Comparison of ENCODE assay signal across 20 cellular contexts in the genomic region with DNA sequence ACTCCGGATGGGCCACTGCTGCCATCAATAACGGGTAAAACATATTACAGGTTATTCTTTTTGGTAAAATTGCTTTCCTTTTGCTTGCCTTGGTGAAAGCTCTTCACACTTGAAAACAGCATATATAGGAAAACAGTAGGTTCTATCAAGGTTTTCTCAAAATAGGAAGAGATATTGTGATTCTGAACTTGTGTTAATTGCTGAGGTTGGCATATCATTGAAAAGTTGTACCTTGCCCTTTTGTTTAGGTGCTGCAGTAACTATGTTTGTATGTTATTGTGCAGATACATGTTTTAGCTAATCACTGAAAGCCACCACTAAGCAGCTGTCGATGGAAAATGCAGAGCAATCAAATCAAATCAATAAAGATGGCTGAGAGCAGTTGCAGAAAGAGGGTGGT.
A peak's percentile ranks its signal among the peaks of the same experiment; 100 is the strongest.
DNase-seq lines count a peak whose midpoint lies in the region; ATAC-seq, FAIRE-seq and TF ChIP-seq lines count a peak whose summit lies in the region.
"Had no signal": no experiment of that assay in that cellular context is flagged by ENCODE, and none has a peak within 500 bp of the region (broad histone marks: within the 10 kb centered on the region; RNA-seq: fewer than 3 reads in every experiment).

No MANE protein-coding gene starts in this region.

- H3K27me3 ChIP-seq in IMR-90 (ENCODE audit: control insufficient read depth, insufficient read depth, low read length) (peaks cover 3% of the 10 kb centered on the region), neuronal stem cell (ENCODE audit: control insufficient read depth in 3 of 3, insufficient read depth in 3 of 3, low read depth in 1 of 3, low read length in 3 of 3) (no peaks in the 10 kb centered on the region), trophoblast cell (ENCODE audit: insufficient read depth, low read length) (no peaks in the 10 kb centered on the region)
- H3K27me3 ChIP-seq: BLaER1 treated with 17β-estradiol and CSF1 and Interleukin-3, amounts not matched to agents 10 nM and 100 nM had no signal

- no peak overlapping the region for H4K12ac ChIP-seq in trophoblast cell (ENCODE audit: low read depth, low read length)

- POLR2A ChIA-PET in A549 (lab: Yijun Ruan, JAX): no interaction called here
- POLR2A ChIA-PET in IMR-90 (lab: Charles Lee; ENCODE audit: unreplicated experiment): no interaction called here

- ATAC-seq in A549: no peak
- no peak for ATAC-seq in IMR-90 (ENCODE audit: low read depth)
- ATAC-seq: CD8-positive, alpha-beta T cell; GM12878 had no signal

- H3K4me1 ChIP-seq in A549 (no peaks in the 10 kb centered on the region), IMR-90 (ENCODE audit: control insufficient read depth, insufficient read depth, low read length) (0 out of 2 replicates have a peak, but pooled peaks cover 1% of the 10 kb centered on the region), neuronal stem cell (ENCODE audit: control insufficient read depth in 2 of 2, insufficient read depth in 1 of 2, low read depth in 1 of 2, low read length in 2 of 2) (no peaks in the 10 kb centered on the region), trophoblast cell (ENCODE audit: control insufficient read depth in 1 of 2, insufficient read depth in 2 of 2, low read length in 2 of 2) (no peaks in the 10 kb centered on the region)
- H3K4me1 ChIP-seq: BLaER1 treated with 17β-estradiol and CSF1 and Interleukin-3, amounts not matched to agents 10 nM and 100 nM; Caco-2 had no signal

- H4K8ac ChIP-seq in IMR-90 (ENCODE audit: low read depth in 2 of 2, low read length in 2 of 2) (no peak overlapping the region), neuronal stem cell (ENCODE audit: low read depth, low read length) (no peak overlapping the region), trophoblast cell (ENCODE audit: low read depth, low read length) (no peak overlapping the region)

- CTCF ChIA-PET in A549 (lab: Yijun Ruan, JAX): interaction anchor here (1.1 kb wide), 1 partner anchor 14 kb away, joined by 4 read pairs; no protein-coding TSS in a partner anchor
- CTCF ChIA-PET in IMR-90 (lab: Yijun Ruan, JAX): interaction anchor here (1.5 kb wide), 1 partner anchor 12 kb away, joined by 4 read pairs; no protein-coding TSS in a partner anchor

- H3K27ac ChIP-seq in A549 (no peak overlapping the region), IMR-90 (ENCODE audit: insufficient read depth, low read length) (no peak overlapping the region), neuronal stem cell (replicated peaks; ENCODE audit: low read length) (no peak overlapping the region), trophoblast cell (ENCODE audit: low read depth, low read length) (no peak overlapping the region)
- H3K27ac ChIP-seq: BLaER1 treated with 17β-estradiol and CSF1 and Interleukin-3, amounts not matched to agents 10 nM and 100 nM; C4-2B had no signal

- no peak for TF ChIP-seq RAD21 in A549 (conservative IDR thresholded peaks at IDR 0.05 in 1 of 2, IDR thresholded peaks at IDR 0.05 in 1 of 2)
- TF ChIP-seq RAD21 in IMR-90 (IDR thresholded peaks at IDR 0.05; ENCODE audit: low read length): no peak

- H2AK9ac ChIP-seq in IMR-90 (replicated peaks; ENCODE audit: low read depth, low read length, poor library complexity): no peak overlapping the region

- H2AFZ ChIP-seq in IMR-90 (replicated peaks; ENCODE audit: low read length, poor library complexity) (no peak overlapping the region), neuronal stem cell (ENCODE audit: low read length) (no peak overlapping the region), trophoblast cell (ENCODE audit: insufficient read depth, low read length, poor library complexity) (no peak overlapping the region)

- TF ChIP-seq EP300 in A549 (IDR thresholded peaks at IDR 0.05): no peak

- no peak overlapping the region for H4K5ac ChIP-seq in IMR-90 (ENCODE audit: low read depth, low read length)

- in situ Hi-C loops in IMR-90 (cut with MboI; ENCODE audit: low sequenced_read_pairs) (no loop called here), G401 (cut with HindIII; ENCODE audit: low sequenced_read_pairs) (no loop called here)

- H3K56ac ChIP-seq in IMR-90 (ENCODE audit: extremely low read depth, insufficient read depth, low read length): no peak overlapping the region

- H2BK120ac ChIP-seq in IMR-90 (ENCODE audit: low read depth, low read length): no peak overlapping the region
- no peak overlapping the region for H2BK120ac ChIP-seq in neuronal stem cell (ENCODE audit: low read depth, low read length)
- H2BK120ac ChIP-seq in trophoblast cell (ENCODE audit: insufficient read depth, low read length, poor library complexity): no peak overlapping the region

- H3K9me1 ChIP-seq in IMR-90 (ENCODE audit: insufficient read depth, low read length): no peaks in the 10 kb centered on the region

- H2BK15ac ChIP-seq in IMR-90 (ENCODE audit: low read depth, low read length) (no peak overlapping the region), neuronal stem cell (ENCODE audit: low read length) (no peak overlapping the region)

- H2AK5ac ChIP-seq in IMR-90 (ENCODE audit: low read depth, low read length) (no peak overlapping the region), neuronal stem cell (ENCODE audit: low read depth, low read length) (no peak overlapping the region), trophoblast cell (ENCODE audit: low read length) (no peak overlapping the region)

- TF ChIP-seq POLR2A in A549 (IDR thresholded peaks at IDR 0.05; ENCODE audit: low read length): no peak
- TF ChIP-seq POLR2A in IMR-90 (IDR thresholded peaks at IDR 0.05; ENCODE audit: low read depth, low read length): no peak

- H3K9ac ChIP-seq in IMR-90 (ENCODE audit: low read depth, low read length) (no peak overlapping the region), neuronal stem cell (ENCODE audit: low read depth, low read length, poor library complexity) (peak overlapping the region; percentile 14), trophoblast cell (ENCODE audit: low read length) (no peak overlapping the region)
- H3K9ac ChIP-seq: BLaER1 treated with 17β-estradiol and CSF1 and Interleukin-3, amounts not matched to agents 10 nM and 100 nM had no signal

- peaks cover 11% of the 10 kb centered on the region; the same call in 1 of the 3 replicates for H3K9me3 ChIP-seq in A549
- peaks cover 2% of the 10 kb centered on the region; the same call in 1 of the 2 replicates for H3K9me3 ChIP-seq in IMR-90 (ENCODE audit: control insufficient read depth, insufficient read depth, low read length)
- H3K9me3 ChIP-seq in neuronal stem cell (replicated peaks in 1 of 2; ENCODE audit: control insufficient read depth in 2 of 2, insufficient read depth in 1 of 2, low read depth in 1 of 2, low read length in 2 of 2): peaks cover 3 to 4% of the 10 kb centered on the region in 2 donors
- H3K9me3 ChIP-seq in trophoblast cell (ENCODE audit: insufficient read depth, low read depth, low read length): peaks cover 10% of the 10 kb centered on the region
- H3K9me3 ChIP-seq: Caco-2 had no signal

- no peaks in the 10 kb centered on the region for H4K20me1 ChIP-seq in IMR-90 (ENCODE audit: insufficient read depth, low read length)
- H4K20me1 ChIP-seq: BLaER1 treated with 17β-estradiol and CSF1 and Interleukin-3, amounts not matched to agents 10 nM and 100 nM had no signal

- WGBS in A549 (ENCODE audit: missing lambda C conversion rate): 6% methylated on average over 3 of the region's 3 CpGs
- no CpG with 5 or more reads among the region's 3 CpGs for WGBS in IMR-90 (ENCODE audit: extremely low coverage in 2 of 2, insufficient read length in 1 of 2), 2 experiments
- WGBS in neuronal stem cell (ENCODE audit: extremely low coverage in 2 of 2, insufficient read length in 2 of 2, insufficient replicate concordance in 1 of 2), 2 donors: no CpG with 5 or more reads among the region's 3 CpGs
- WGBS in trophoblast cell (ENCODE audit: extremely low coverage, insufficient coverage, insufficient read length): no CpG with 5 or more reads among the region's 3 CpGs

- no peaks in the 10 kb centered on the region for H3K79me2 ChIP-seq in trophoblast cell (ENCODE audit: control insufficient read depth, insufficient read depth, low read length, poor library complexity)

- H3K18ac ChIP-seq in IMR-90 (ENCODE audit: low read depth, low read length): no peak overlapping the region
- H3K18ac ChIP-seq in neuronal stem cell (ENCODE audit: low read length): no peak overlapping the region
- no peak overlapping the region for H3K18ac ChIP-seq in trophoblast cell (ENCODE audit: low read length)

- no peak for FAIRE-seq in A549 (lab: Jason Lieb, UNC)
- FAIRE-seq: A204.1, D721Med, GM12878, GM18507 had no signal

- no peak for TF ChIP-seq CTCF in A549 (IDR thresholded peaks at IDR 0.05)
- TF ChIP-seq CTCF in IMR-90 (conservative IDR thresholded peaks at IDR 0.05; ENCODE audit: low read depth, low read length): no peak

- H3K14ac ChIP-seq in IMR-90 (replicated peaks; ENCODE audit: low read depth, low read length) (no peak overlapping the region), neuronal stem cell (ENCODE audit: low read length) (no peak overlapping the region), trophoblast cell (ENCODE audit: low read length) (no peak overlapping the region)

- H3K79me1 ChIP-seq in IMR-90 (ENCODE audit: low read depth in 1 of 2, low read length in 2 of 2): no peaks in the 10 kb centered on the region
- H3K79me1 ChIP-seq in neuronal stem cell (ENCODE audit: low read depth, low read length): no peaks in the 10 kb centered on the region
- H3K79me1 ChIP-seq in trophoblast cell (ENCODE audit: low read length): no peaks in the 10 kb centered on the region

- no peak overlapping the region for H3K23ac ChIP-seq in IMR-90 (ENCODE audit: low read depth, low read length)
- H3K23ac ChIP-seq in neuronal stem cell (ENCODE audit: low read depth, low read length, poor library complexity): no peak overlapping the region
- H3K23ac ChIP-seq in trophoblast cell (ENCODE audit: low read length): no peak overlapping the region

- no peak overlapping the region for H3K4ac ChIP-seq in IMR-90 (ENCODE audit: low read depth, low read length)
- H3K4ac ChIP-seq in neuronal stem cell (ENCODE audit: low read length): no peak overlapping the region
- H3K4ac ChIP-seq in trophoblast cell (ENCODE audit: low read depth, low read length): no peak overlapping the region

- H3K36me3 ChIP-seq in IMR-90 (ENCODE audit: control insufficient read depth, insufficient read depth, low read length) (no peaks in the 10 kb centered on the region), neuronal stem cell (replicated peaks in 1 of 2; ENCODE audit: control insufficient read depth in 2 of 2, insufficient read depth in 2 of 2, low read length in 2 of 2) (no peaks in the 10 kb centered on the region), trophoblast cell (ENCODE audit: control insufficient read depth in 1 of 2, insufficient read depth in 2 of 2, low read length in 2 of 2) (no peaks in the 10 kb centered on the region)
- H3K36me3 ChIP-seq: BLaER1 treated with 17β-estradiol and CSF1 and Interleukin-3, amounts not matched to agents 10 nM and 100 nM had no signal

- dilution Hi-C loops in IMR-90 (cut with HindIII; ENCODE audit: low sequenced_read_pairs, unreplicated experiment): no loop called here

- no peak overlapping the region for H2BK20ac ChIP-seq in IMR-90 (ENCODE audit: low read depth, low read length)

- DNase-seq in A549 (ENCODE audit: low read depth in 1 of 2, low spot score in 1 of 2) (no peak), IMR-90 (no peak), neuronal stem cell (ENCODE audit: low spot score) (no peak), UCSD-AML1 (lab: John Stamatoyannopoulos, UW; ENCODE audit: unreplicated experiment) (no peak), trophoblast cell (no peak), G401 (ENCODE audit: low spot score) (no peak)
- DNase-seq: 8988T; AML-193; Caco-2; Calu3; CD4-positive, alpha-beta T cell; CD8-positive, alpha-beta T cell; DMS79 treated with DMSO at 0.1 percent for 48 hours; GDM1 had no signal

- intact Hi-C loops in IMR-90 (cut with micrococcal nuclease): no loop called here

- no TSS peak for BruUV-seq in IMR-90 (replicated peaks; lab: Mats Ljungman, UMichigan)

- no peak overlapping the region for H3K4me2 ChIP-seq in A549
- H3K4me2 ChIP-seq in IMR-90 (ENCODE audit: low read depth, low read length): no peak overlapping the region
- H3K4me2 ChIP-seq in neuronal stem cell (ENCODE audit: insufficient read depth, low read length, poor library complexity, severe bottlenecking): no peak overlapping the region
- H3K4me2 ChIP-seq in trophoblast cell (ENCODE audit: low read length): no peak overlapping the region
- H3K4me2 ChIP-seq: BLaER1 treated with 17β-estradiol and CSF1 and Interleukin-3, amounts not matched to agents 10 nM and 100 nM had no signal

- H2BK12ac ChIP-seq in neuronal stem cell (ENCODE audit: low read length): no peak overlapping the region
- no peak overlapping the region for H2BK12ac ChIP-seq in trophoblast cell (ENCODE audit: low read length)

- H3K4me3 ChIP-seq in A549 (no peak overlapping the region), IMR-90 (ENCODE audit: insufficient read depth, low read depth, low read length) (no peak overlapping the region), neuronal stem cell (ENCODE audit: low read length in 2 of 2) (no peak overlapping the region), trophoblast cell (ENCODE audit: low read depth, low read length) (no peak overlapping the region)
- H3K4me3 ChIP-seq: BLaER1 treated with 17β-estradiol and CSF1 and Interleukin-3, amounts not matched to agents 10 nM and 100 nM; GM12878 had no signal

- no peak overlapping the region for H2BK5ac ChIP-seq in IMR-90 (ENCODE audit: low read depth, low read length, poor library complexity, severe bottlenecking)
- H2BK5ac ChIP-seq in neuronal stem cell (ENCODE audit: low read length): no peak overlapping the region
- no peak overlapping the region for H2BK5ac ChIP-seq in trophoblast cell (ENCODE audit: low read depth, low read length, poor library complexity)

- no peak overlapping the region for H4K91ac ChIP-seq in IMR-90 (ENCODE audit: insufficient read depth, low read depth, low read length)
- H4K91ac ChIP-seq in neuronal stem cell (ENCODE audit: low read depth, low read length, poor library complexity): no peak overlapping the region
- H4K91ac ChIP-seq in trophoblast cell (ENCODE audit: low read depth, low read length): no peak overlapping the region
